In genomic region chr11:66082936-66083698, GRCh38 we compare ENCODE assay signal across 9 cellular contexts. TPM values are rescaled to one million over a fixed set of nuclear protein-coding genes. Genes with fewer than 3 reads are reported as not detected.
DNase-seq lines count a peak whose midpoint lies in the region; ATAC-seq and TF ChIP-seq lines count a peak whose summit lies in the region.
"Had no signal": no experiment of that assay in that cellular context is flagged by ENCODE, and none has a peak within 500 bp of the region (broad histone marks: within the 10 kb centered on the region; RNA-seq: fewer than 3 reads in every experiment).

No MANE protein-coding gene starts in this region.

- no peaks in the 10 kb centered on the region for H3K27me3 Mint-ChIP-seq in activated T-helper 1 cell treated with anti-CD3 and anti-CD28 coated beads, Interleukin-12 subunit alpha, Interleukin-12 subunit beta, Interleukin-2, Interleukin-4 antibody, amounts not matched to agents 30 ng/mL and 10 ng/mL and 1 ng/mL, durations not matched to agents 14 hours and 24 hours and 36 hours (ENCODE audit: insufficient read depth)

- H3K9me3 ChIP-seq in breast epithelium (no peaks in the 10 kb centered on the region), prostate gland (no peaks in the 10 kb centered on the region), sigmoid colon (no peaks in the 10 kb centered on the region)

- TF ChIP-seq POLR2A in breast epithelium (IDR thresholded peaks at IDR 0.05), result no peak
- no peak for TF ChIP-seq POLR2A in prostate gland (IDR thresholded peaks at IDR 0.05)
- no peak for TF ChIP-seq POLR2A in sigmoid colon (IDR thresholded peaks at IDR 0.05)

- H3K27me3 ChIP-seq in breast epithelium (no peaks in the 10 kb centered on the region), prostate gland (replicated peaks; ENCODE audit: insufficient read depth) (no peaks in the 10 kb centered on the region), sigmoid colon (no peaks in the 10 kb centered on the region)

- TF ChIP-seq CTCF in breast epithelium (IDR thresholded peaks at IDR 0.05) (no peak), prostate gland (IDR thresholded peaks at IDR 0.05) (no peak), sigmoid colon (IDR thresholded peaks at IDR 0.05) (no peak)

- DNase-seq in HT-29 (ENCODE audit: low spot score) (peak; percentile 75), NCI-H446 treated with DMSO at 0.1 percent for 48 hours (lab: John Stamatoyannopoulos, UW) (peak; percentile 48), breast epithelium (ENCODE audit: low spot score in 2 of 2) (no peak), prostate gland (ENCODE audit: low spot score) (no peak), sigmoid colon (no peak)
- no peak for DNase-seq in activated T-helper 1 cell treated with anti-CD3 and anti-CD28 coated beads, Interleukin-12 subunit alpha, Interleukin-12 subunit beta, Interleukin-2, Interleukin-4 antibody, amounts not matched to agents 30 ng/mL and 10 ng/mL and 1 ng/mL, durations not matched to agents 14 hours and 24 hours and 36 hours (ENCODE audit: low spot score)
- DNase-seq: activated T-cell treated with anti-CD3 and anti-CD28 coated beads, Interleukin-2, amount 50 U/mL, for 4 hours had no signal

- peaks cover 20% of the 10 kb centered on the region for H3K36me3 Mint-ChIP-seq in activated T-helper 1 cell treated with anti-CD3 and anti-CD28 coated beads, Interleukin-12 subunit alpha, Interleukin-12 subunit beta, Interleukin-2, Interleukin-4 antibody, amounts not matched to agents 30 ng/mL and 10 ng/mL and 1 ng/mL, durations not matched to agents 14 hours and 24 hours and 36 hours (ENCODE audit: low read depth)

- H3K27ac ChIP-seq in breast epithelium (peak overlapping the region; percentile 68), prostate gland (peak overlapping the region; percentile 75 to 77), sigmoid colon (peak overlapping the region in 1 of 4 donors; percentile 32)

- ATAC-seq in GM18502 (IDR thresholded peaks at IDR 0.05; ENCODE audit: poor library complexity, unreplicated experiment), result no peak
- ATAC-seq in activated CD4-positive, CD25-positive, alpha-beta regulatory T cell treated with anti-CD3 and anti-CD28 coated beads, Interleukin-2, amount 50 U/mL, for 24 hours, result no peak
- ATAC-seq: activated T-cell treated with anti-CD3 and anti-CD28 coated beads, Interleukin-2, amount 50 U/mL, for 4 hours had no signal

- no peaks in the 10 kb centered on the region for H3K9me3 Mint-ChIP-seq in activated T-helper 1 cell treated with anti-CD3 and anti-CD28 coated beads, Interleukin-12 subunit alpha, Interleukin-12 subunit beta, Interleukin-2, Interleukin-4 antibody, amounts not matched to agents 30 ng/mL and 10 ng/mL and 1 ng/mL, durations not matched to agents 14 hours and 24 hours and 36 hours
- H3K9me3 Mint-ChIP-seq: activated T-cell treated with anti-CD3 and anti-CD28 coated beads, Interleukin-2, amount 50 U/mL, for 4 hours had no signal

- H3K4me3 ChIP-seq in breast epithelium (no peak overlapping the region), prostate gland (no peak overlapping the region), sigmoid colon (no peak overlapping the region)

- H3K4me1 Mint-ChIP-seq in activated T-helper 1 cell treated with anti-CD3 and anti-CD28 coated beads, Interleukin-12 subunit alpha, Interleukin-12 subunit beta, Interleukin-2, Interleukin-4 antibody, amounts not matched to agents 30 ng/mL and 10 ng/mL and 1 ng/mL, durations not matched to agents 14 hours and 24 hours and 36 hours (ENCODE audit: low read depth), result peaks cover 61% of the 10 kb centered on the region

- intact Hi-C loops in breast epithelium (cut with DNase I; ENCODE audit: low total_unique reads) (no loop called here), prostate gland (cut with DNase I) (no loop called here), sigmoid colon (cut with DNase I) (no loop called here)
- intact Hi-C loops in activated T-helper 1 cell treated with anti-CD3 and anti-CD28 coated beads, Interleukin-12 subunit alpha, Interleukin-12 subunit beta, Interleukin-2, Interleukin-4 antibody, amounts not matched to agents 30 ng/mL and 10 ng/mL and 1 ng/mL, durations not matched to agents 14 hours and 24 hours and 36 hours (cut with micrococcal nuclease), result no loop called here

- H3K4me1 ChIP-seq in breast epithelium (peaks cover 0 to 19% of the 10 kb centered on the region in 2 donors), prostate gland (replicated peaks) (peaks cover 12% of the 10 kb centered on the region), sigmoid colon (peaks cover 0 to 55% (median 44%) of the 10 kb centered on the region in 4 donors)

- WGBS in prostate gland, result 33% methylated on average over 4 of the region's 4 CpGs
- 35 to 64% methylated on average over 4 of the region's 4 CpGs for WGBS in sigmoid colon, 2 donors

- H3K36me3 ChIP-seq in breast epithelium (no peaks in the 10 kb centered on the region), prostate gland (no peaks in the 10 kb centered on the region), sigmoid colon (no peaks in the 10 kb centered on the region)

- TF ChIP-seq EP300 in sigmoid colon (IDR thresholded peaks at IDR 0.05), result no peak

- no peak overlapping the region for H3K27ac Mint-ChIP-seq in activated T-helper 1 cell treated with anti-CD3 and anti-CD28 coated beads, Interleukin-12 subunit alpha, Interleukin-12 subunit beta, Interleukin-2, Interleukin-4 antibody, amounts not matched to agents 30 ng/mL and 10 ng/mL and 1 ng/mL, durations not matched to agents 14 hours and 24 hours and 36 hours

- H3K4me3 Mint-ChIP-seq in activated T-helper 1 cell treated with anti-CD3 and anti-CD28 coated beads, Interleukin-12 subunit alpha, Interleukin-12 subunit beta, Interleukin-2, Interleukin-4 antibody, amounts not matched to agents 30 ng/mL and 10 ng/mL and 1 ng/mL, durations not matched to agents 14 hours and 24 hours and 36 hours, result no peak overlapping the region

RNA-seq across cellular contexts. Expression of gene PACS1, which starts 13.0 kb away (rescaled TPM):
- total RNA-seq in HT-29 (2014; rRNA removed; shearing (Covaris generic)), result 13.8 and 23.1 TPM in 2 replicates
- total RNA-seq in breast epithelium (10 to 100 TPM; 37.9 to 40.6 (median 38.6) TPM), prostate gland (100 to 1,000 TPM in 1 of 2 donors, 10 to 100 TPM in 1; 51.9 to 107 TPM), sigmoid colon (10 to 100 TPM; 16.3 to 75.9 (median 26.5) TPM)
- polyA plus RNA-seq in sigmoid colon, result 10 to 100 TPM in 1 of 3 donors, 1 to 10 TPM in 2; 2.1 to 28.0 (median 5.4) TPM
- total RNA-seq in activated T-helper 1 cell treated with anti-CD3 and anti-CD28 coated beads, Interleukin-12 subunit alpha, Interleukin-12 subunit beta, Interleukin-2, Interleukin-4 antibody, amounts not matched to agents 30 ng/mL and 10 ng/mL and 1 ng/mL, durations not matched to agents 14 hours and 24 hours and 36 hours, result 80.4 and 89.5 TPM in 2 replicates

RNA-seq across cellular contexts. Expression of gene SF3B2, which starts 31.0 kb away (rescaled TPM):
- 209 and 210 TPM in 2 replicates for total RNA-seq in HT-29 (2014; rRNA removed; shearing (Covaris generic))
- 100 to 1,000 TPM; 144 to 163 (median 154) TPM for total RNA-seq in breast epithelium
- total RNA-seq in prostate gland, result 100 to 1,000 TPM; 130 to 212 TPM
- total RNA-seq in sigmoid colon, result 100 to 1,000 TPM in 2 of 4 donors, 10 to 100 TPM in 2; 75.5 to 122 (median 102) TPM
- polyA plus RNA-seq in sigmoid colon, result 100 to 1,000 TPM in 1 of 3 donors, 10 to 100 TPM in 2; 71.7 to 119 (median 91.9) TPM
- 267 TPM in 2 replicates for total RNA-seq in activated T-helper 1 cell treated with anti-CD3 and anti-CD28 coated beads, Interleukin-12 subunit alpha, Interleukin-12 subunit beta, Interleukin-2, Interleukin-4 antibody, amounts not matched to agents 30 ng/mL and 10 ng/mL and 1 ng/mL, durations not matched to agents 14 hours and 24 hours and 36 hours

RNA-seq across cellular contexts. Expression of gene GAL3ST3, which starts 34.2 kb away (rescaled TPM):
- total RNA-seq in HT-29 (2014; rRNA removed; shearing (Covaris generic)), result not detected in 2 replicates
- total RNA-seq in breast epithelium (under 1 TPM in 1 of 3 donors, not detected in 2; 0.29 TPM), prostate gland (1 to 10 TPM; 2.3 to 4.3 TPM), sigmoid colon (not detected)
- under 1 TPM in 1 of 3 donors, not detected in 2; 0.04 TPM for polyA plus RNA-seq in sigmoid colon
- 0.34 TPM in 1 of 2 replicates, not detected in the other for total RNA-seq in activated T-helper 1 cell treated with anti-CD3 and anti-CD28 coated beads, Interleukin-12 subunit alpha, Interleukin-12 subunit beta, Interleukin-2, Interleukin-4 antibody, amounts not matched to agents 30 ng/mL and 10 ng/mL and 1 ng/mL, durations not matched to agents 14 hours and 24 hours and 36 hours
- total RNA-seq: activated T-cell treated with anti-CD3 and anti-CD28 coated beads, Interleukin-2, amount 50 U/mL, for 4 hours had no signal

RNA-seq across cellular contexts. Expression of gene CATSPER1, which starts 56.8 kb away (rescaled TPM):
- total RNA-seq in HT-29 (2014; rRNA removed; shearing (Covaris generic)), result 0.13 and 0.44 TPM in 2 replicates
- 1 to 10 TPM in 1 of 3 donors, under 1 TPM in 1, not detected in 1; 0.32 to 1.3 TPM for total RNA-seq in breast epithelium
- total RNA-seq in prostate gland, result under 1 TPM in 1 of 2 donors, not detected in 1; 0.85 TPM
- not detected for total RNA-seq in sigmoid colon
- under 1 TPM in 1 of 3 donors, not detected in 2; 0.06 TPM for polyA plus RNA-seq in sigmoid colon
- total RNA-seq in activated T-helper 1 cell treated with anti-CD3 and anti-CD28 coated beads, Interleukin-12 subunit alpha, Interleukin-12 subunit beta, Interleukin-2, Interleukin-4 antibody, amounts not matched to agents 30 ng/mL and 10 ng/mL and 1 ng/mL, durations not matched to agents 14 hours and 24 hours and 36 hours, result 0.18 and 0.76 TPM in 2 replicates
- total RNA-seq: activated T-cell treated with anti-CD3 and anti-CD28 coated beads, Interleukin-2, amount 50 U/mL, for 4 hours had no signal

Comparison
In these comparisons a context has a peak if more than half of its experiments do, and no peak if none do; other contexts are left out.
1. DNase-seq: peak in HT-29 (single experiment) and NCI-H446 treated with DMSO at 0.1 percent for 48 hours (single experiment); none in breast epithelium (0 of 2), prostate gland (single experiment), sigmoid colon (single experiment) and activated T-helper 1 cell treated with anti-CD3 and anti-CD28 coated beads, Interleukin-12 subunit alpha, Interleukin-12 subunit beta, Interleukin-2, Interleukin-4 antibody, amounts not matched to agents 30 ng/mL and 10 ng/mL and 1 ng/mL, durations not matched to agents 14 hours and 24 hours and 36 hours (single experiment).